1 cellular context compared by ENCODE assay signal in genomic region chr7:35802102-35802466, GRCh38.
TF ChIP-seq lines count a peak whose summit lies in the region.

No MANE protein-coding gene starts in this region.

TF ChIP-seq in GM12878, 131 proteins besides CTCF, POLR2A, EP300 and RAD21 (continued from another document):
- TF ChIP-seq, protein P1, sequence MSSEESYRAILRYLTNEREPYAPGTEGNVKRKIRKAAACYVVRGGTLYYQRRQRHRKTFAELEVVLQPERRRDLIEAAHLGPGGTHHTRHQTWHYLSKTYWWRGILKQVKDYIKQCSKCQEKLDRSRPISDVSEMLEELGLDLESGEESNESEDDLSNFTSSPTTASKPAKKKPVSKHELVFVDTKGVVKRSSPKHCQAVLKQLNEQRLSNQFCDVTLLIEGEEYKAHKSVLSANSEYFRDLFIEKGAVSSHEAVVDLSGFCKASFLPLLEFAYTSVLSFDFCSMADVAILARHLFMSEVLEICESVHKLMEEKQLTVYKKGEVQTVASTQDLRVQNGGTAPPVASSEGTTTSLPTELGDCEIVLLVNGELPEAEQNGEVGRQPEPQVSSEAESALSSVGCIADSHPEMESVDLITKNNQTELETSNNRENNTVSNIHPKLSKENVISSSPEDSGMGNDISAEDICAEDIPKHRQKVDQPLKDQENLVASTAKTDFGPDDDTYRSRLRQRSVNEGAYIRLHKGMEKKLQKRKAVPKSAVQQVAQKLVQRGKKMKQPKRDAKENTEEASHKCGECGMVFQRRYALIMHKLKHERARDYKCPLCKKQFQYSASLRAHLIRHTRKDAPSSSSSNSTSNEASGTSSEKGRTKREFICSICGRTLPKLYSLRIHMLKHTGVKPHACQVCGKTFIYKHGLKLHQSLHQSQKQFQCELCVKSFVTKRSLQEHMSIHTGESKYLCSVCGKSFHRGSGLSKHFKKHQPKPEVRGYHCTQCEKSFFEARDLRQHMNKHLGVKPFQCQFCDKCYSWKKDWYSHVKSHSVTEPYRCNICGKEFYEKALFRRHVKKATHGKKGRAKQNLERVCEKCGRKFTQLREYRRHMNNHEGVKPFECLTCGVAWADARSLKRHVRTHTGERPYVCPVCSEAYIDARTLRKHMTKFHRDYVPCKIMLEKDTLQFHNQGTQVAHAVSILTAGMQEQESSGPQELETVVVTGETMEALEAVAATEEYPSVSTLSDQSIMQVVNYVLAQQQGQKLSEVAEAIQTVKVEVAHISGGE (CRISPR knock-in tag; IDR thresholded peaks at IDR 0.05) = no peak
- TF ChIP-seq PML (IDR thresholded peaks at IDR 0.05; ENCODE audit: low read length) (no peak), PAX8 (IDR thresholded peaks at IDR 0.05) (no peak)
TF ChIP-seq in GM12878: peak in this region for 0.
